ENCODE assay signal across 20 cellular contexts in genomic region chr12:47449797-47450196, GRCh38.
"Had no signal": no experiment of that assay in that cellular context is flagged by ENCODE, and none has a peak within 500 bp of the region (broad histone marks: within the 10 kb centered on the region; RNA-seq: fewer than 3 reads in every experiment).

No MANE protein-coding gene starts in this region.

- H3K4me3 ChIP-seq: colonic mucosa, hepatocyte, lung, prostate gland, transverse colon had no signal

- H3K36me3 Mint-ChIP-seq: brain had no signal

- H3K4me1 ChIP-seq: colonic mucosa, prostate gland, transverse colon had no signal

- H3K36me3 ChIP-seq: colonic mucosa, prostate gland, transverse colon had no signal

- H3K4me1 Mint-ChIP-seq: activated CD4-positive, alpha-beta T cell treated with anti-CD3 and anti-CD28 coated beads, Interleukin-2, amount 10 ng/mL, durations not matched to agents 24 days and 14 days; activated naive CD8-positive, alpha-beta T cell treated with anti-CD3 and anti-CD28 coated beads, Interleukin-2, amount 10 ng/mL, durations not matched to agents 7 days and 5 days; brain; neural crest cell had no signal

- H3K27ac ChIP-seq: colonic mucosa, hepatocyte, prostate gland, transverse colon had no signal

- H3K27me3 ChIP-seq: colonic mucosa, hepatocyte, transverse colon had no signal

- H3K4me3 Mint-ChIP-seq: activated CD4-positive, alpha-beta T cell treated with anti-CD3 and anti-CD28 coated beads, Interleukin-2, amount 10 ng/mL, durations not matched to agents 24 days and 14 days; activated naive CD8-positive, alpha-beta T cell treated with anti-CD3 and anti-CD28 coated beads, Interleukin-2, amount 10 ng/mL, durations not matched to agents 7 days and 5 days; activated T-helper 1 cell treated with anti-CD3 and anti-CD28 coated beads, Interleukin-12 subunit alpha, Interleukin-12 subunit beta, Interleukin-2, Interleukin-4 antibody, amounts not matched to agents 30 ng/mL and 10 ng/mL and 1 ng/mL, durations not matched to agents 14 hours and 24 hours and 36 hours; brain; neural crest cell had no signal

- ATAC-seq: esophagus mucosa; right cardiac atrium; stimulated activated naive CD8-positive, alpha-beta T cell treated with anti-CD3 and anti-CD28 coated beads, Interleukin-15, Interleukin-2, amounts not matched to agents 100 U/mL and 50 U/mL, for 24 hours had no signal

- DNase-seq: activated CD4-positive, alpha-beta T cell treated with anti-CD3 and anti-CD28 coated beads, Interleukin-2, amount 10 ng/mL, durations not matched to agents 24 days and 14 days; activated CD4-positive, CD25-positive, alpha-beta regulatory T cell; activated CD8-positive, alpha-beta memory T cell treated with anti-CD3 and anti-CD28 coated beads, Interleukin-2, amount 50 U/mL, for 48 hours; activated naive CD8-positive, alpha-beta T cell treated with anti-CD3 and anti-CD28 coated beads, Interleukin-2, amount 10 ng/mL, durations not matched to agents 7 days and 5 days; central memory CD4-positive, alpha-beta T cell; colonic mucosa; islet precursor cell; midbrain; right cardiac atrium; small intestine; stimulated activated CD4-positive, alpha-beta T cell treated with anti-CD3 and anti-CD28 coated beads, Interleukin-4, amount 100 ng/mL, for 24 hours; stimulated activated naive CD8-positive, alpha-beta T cell treated with anti-CD3 and anti-CD28 coated beads, Interleukin-15, Interleukin-2, amounts not matched to agents 100 U/mL and 50 U/mL, for 24 hours; transverse colon had no signal

- H3K27ac Mint-ChIP-seq: activated CD4-positive, alpha-beta T cell treated with anti-CD3 and anti-CD28 coated beads, Interleukin-2, amount 10 ng/mL, durations not matched to agents 24 days and 14 days; activated naive CD8-positive, alpha-beta T cell treated with anti-CD3 and anti-CD28 coated beads, Interleukin-2, amount 10 ng/mL, durations not matched to agents 7 days and 5 days; activated T-helper 1 cell treated with anti-CD3 and anti-CD28 coated beads, Interleukin-12 subunit alpha, Interleukin-12 subunit beta, Interleukin-2, Interleukin-4 antibody, amounts not matched to agents 30 ng/mL and 10 ng/mL and 1 ng/mL, durations not matched to agents 14 hours and 24 hours and 36 hours; brain had no signal

- H3K9me3 ChIP-seq: colonic mucosa, prostate gland, transverse colon had no signal
